8 cellular contexts compared by ENCODE assay signal in the genomic region with DNA sequence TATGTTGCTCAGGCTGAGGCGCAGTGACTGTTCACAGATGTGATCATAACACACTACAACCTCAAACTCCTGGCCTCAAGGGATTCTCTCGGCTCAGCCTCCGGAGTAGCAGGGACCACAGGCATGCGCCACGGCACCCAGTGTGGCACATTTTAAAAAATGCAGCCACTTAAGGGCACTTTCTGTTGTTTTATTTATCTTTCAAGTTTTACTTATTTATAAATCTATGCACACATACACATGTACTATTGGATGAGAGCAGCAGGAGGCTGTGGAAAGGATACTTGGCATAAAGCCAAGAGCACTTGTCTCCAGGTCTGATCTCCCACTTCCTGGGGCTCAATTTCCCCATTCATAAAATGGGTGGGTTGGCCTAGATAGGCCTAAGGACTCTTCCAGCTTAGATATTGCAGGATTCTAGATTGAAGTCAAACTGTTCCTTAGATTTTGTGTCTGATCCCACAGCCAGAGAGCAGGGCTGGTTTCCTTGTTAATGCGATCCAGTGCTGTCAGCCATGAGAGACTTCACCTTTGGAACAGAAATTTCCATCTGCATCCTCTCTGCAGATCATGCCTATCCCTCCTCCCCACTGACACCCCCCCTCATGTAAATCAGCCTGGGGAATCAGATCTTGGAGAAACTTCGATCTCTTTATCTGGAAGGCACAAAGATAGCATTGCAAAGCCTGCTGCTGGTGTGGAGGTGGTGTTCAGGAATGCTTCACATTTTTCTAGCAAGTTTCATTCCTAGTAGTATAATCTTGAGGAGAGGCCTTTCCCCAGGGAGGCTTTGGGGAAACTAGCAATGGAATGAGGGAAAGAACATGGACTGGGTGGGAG. TPM values are rescaled to one million over a fixed set of nuclear protein-coding genes. Genes with fewer than 3 reads are reported as not detected.
DNase-seq lines count a peak whose midpoint lies in the region; ATAC-seq and TF ChIP-seq lines count a peak whose summit lies in the region.

No MANE protein-coding gene starts in this region.

- H3K27ac ChIP-seq in BLaER1: no peak overlapping the region

- intact Hi-C loops in natural killer cell (cut with micrococcal nuclease): no loop called here

- H3K36me3 ChIP-seq in BLaER1: no peaks in the 10 kb centered on the region

- TF ChIP-seq CTCF in natural killer cell (IDR thresholded peaks at IDR 0.05): no peak

- no peak overlapping the region for H3K4me3 Mint-ChIP-seq in natural killer cell

- peak overlapping the region; percentile 61 to 91 for H3K27ac Mint-ChIP-seq in natural killer cell

- ATAC-seq in natural killer cell (no peak), HG03039 (IDR thresholded peaks at IDR 0.05; ENCODE audit: unreplicated experiment) (no peak), HG03460 (IDR thresholded peaks at IDR 0.05; ENCODE audit: unreplicated experiment) (no peak), HG03108 (IDR thresholded peaks at IDR 0.05; ENCODE audit: unreplicated experiment) (no peak)

- H3K4me1 ChIP-seq in BLaER1: peaks cover 53% of the 10 kb centered on the region

- no peak overlapping the region for H3K9ac ChIP-seq in BLaER1

- H4K20me1 ChIP-seq in BLaER1: no peaks in the 10 kb centered on the region

- H3K27me3 ChIP-seq in BLaER1: no peaks in the 10 kb centered on the region

- peak; percentile 21 for DNase-seq in HCEC 1CT
- DNase-seq in astrocyte of the hippocampus (ENCODE audit: low read depth, low spot score): peak; percentile 77
- no peak for DNase-seq in natural killer cell
- DNase-seq in GOT3 (lab: John Stamatoyannopoulos, UW): no peak

- no peak overlapping the region for H3K4me3 ChIP-seq in BLaER1

- H3K4me2 ChIP-seq in BLaER1: peak overlapping the region; percentile 37

- H3K9me3 ChIP-seq in BLaER1: no peaks in the 10 kb centered on the region

- no peaks in the 10 kb centered on the region for H3K27me3 Mint-ChIP-seq in natural killer cell (ENCODE audit: low read depth in 2 of 2)

- H3K4me1 Mint-ChIP-seq in natural killer cell: peaks cover 40 to 44% of the 10 kb centered on the region in 2 donors

- H3K36me3 Mint-ChIP-seq in natural killer cell: no peaks in the 10 kb centered on the region

- H3K9me3 Mint-ChIP-seq in natural killer cell: no peaks in the 10 kb centered on the region

RNA-seq across cellular contexts. Expression of gene PCBP1, which starts 24.7 kb away (rescaled TPM):
- total RNA-seq in natural killer cell: 100 to 1,000 TPM; 329 to 358 (median 352) TPM

Comparison
In these comparisons a context has a peak if more than half of its experiments do, and no peak if none do; other contexts are left out.
1. DNase-seq: peak in HCEC 1CT (single experiment) and astrocyte of the hippocampus (single experiment); none in natural killer cell (single experiment) and GOT3 (single experiment).